In the genomic region with DNA sequence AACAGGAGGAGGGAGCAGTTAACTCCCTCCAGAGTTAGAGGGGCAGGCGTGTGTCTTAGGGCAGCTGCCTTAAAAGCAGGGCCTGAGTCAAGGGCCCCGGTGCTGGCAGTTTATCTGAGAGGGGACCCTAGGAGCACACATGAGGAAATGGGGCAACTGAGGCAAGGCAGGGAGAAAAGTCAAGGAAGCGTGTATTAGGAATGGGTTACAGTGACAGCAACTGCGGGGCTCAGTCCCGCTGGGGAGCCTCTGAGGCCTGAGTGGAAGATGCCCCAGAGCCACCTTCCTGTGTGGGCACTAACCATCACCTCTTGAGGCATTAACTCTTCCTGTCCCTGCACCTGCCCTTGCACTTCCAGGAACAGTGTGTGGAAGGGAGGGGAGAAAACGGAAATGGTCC, we compare ENCODE assay signal across 21 cellular contexts.
"Had no signal": no experiment of that assay in that cellular context is flagged by ENCODE, and none has a peak within 500 bp of the region (broad histone marks: within the 10 kb centered on the region; RNA-seq: fewer than 3 reads in every experiment).

No MANE protein-coding gene starts in this region.

- H3K4me1 ChIP-seq: body of pancreas, gastrocnemius medialis, suprapubic skin, tibial artery had no signal

- ATAC-seq: body of pancreas; gastrocnemius medialis; left colon; naive thymus-derived CD4-positive, alpha-beta T cell; right cardiac atrium; T-helper 17 cell had no signal

- H3K4me2 ChIP-seq: hepatocyte had no signal

- H3K27me3 Mint-ChIP-seq: activated T-cell treated with anti-CD3 and anti-CD28 coated beads, Interleukin-2, amount 50 U/mL, for 24 hours had no signal

- H3K36me3 ChIP-seq: gastrocnemius medialis, suprapubic skin, tibial artery had no signal

- H2AFZ ChIP-seq: hepatocyte had no signal

- H3K9me3 ChIP-seq: body of pancreas, gastrocnemius medialis, suprapubic skin, tibial artery had no signal

- H3K79me2 ChIP-seq: hepatocyte had no signal

- H3K4me1 Mint-ChIP-seq: immature natural killer cell; naive thymus-derived CD4-positive, alpha-beta T cell had no signal

- H3K27me3 ChIP-seq: body of pancreas, gastrocnemius medialis, hepatocyte, suprapubic skin had no signal

- H3K27ac Mint-ChIP-seq: activated naive CD8-positive, alpha-beta T cell; activated T-cell treated with anti-CD3 and anti-CD28 coated beads, Interleukin-2, amount 50 U/mL, for 24 hours; immature natural killer cell; naive thymus-derived CD4-positive, alpha-beta T cell; T-helper 17 cell had no signal

- H3K4me3 Mint-ChIP-seq: activated naive CD8-positive, alpha-beta T cell; activated T-cell treated with anti-CD3 and anti-CD28 coated beads, Interleukin-2, amount 50 U/mL, for 24 hours; immature natural killer cell; naive thymus-derived CD4-positive, alpha-beta T cell; T-helper 17 cell had no signal

- H3K9me3 Mint-ChIP-seq: activated T-cell treated with anti-CD3 and anti-CD28 coated beads, Interleukin-2, amount 50 U/mL, for 24 hours had no signal

- H3K4me3 ChIP-seq: body of pancreas, gastrocnemius medialis, hepatocyte, suprapubic skin, tibial artery had no signal

- DNase-seq: activated CD4-positive, alpha-beta T cell treated with anti-CD3 and anti-CD28 coated beads for 1 hour; activated CD8-positive, alpha-beta memory T cell treated with anti-CD3 and anti-CD28 coated beads, Interleukin-2, amount 50 U/mL, for 48 hours; activated T-cell treated with anti-CD3 and anti-CD28 coated beads, Interleukin-2, amount 50 U/mL, for 24 hours; body of pancreas; dermis blood vessel endothelial cell; effector CD8-positive, alpha-beta T cell; gastrocnemius medialis; glutamatergic neuron; immature natural killer cell; left colon; midbrain; naive thymus-derived CD4-positive, alpha-beta T cell; occipital lobe; right cardiac atrium; stimulated activated naive CD4-positive, alpha-beta T cell; T-helper 17 cell; T1000 had no signal

- H3K27ac ChIP-seq: body of pancreas, gastrocnemius medialis, hepatocyte, suprapubic skin, tibial artery had no signal

- H3K36me3 Mint-ChIP-seq: activated naive CD8-positive, alpha-beta T cell; immature natural killer cell; naive thymus-derived CD4-positive, alpha-beta T cell had no signal
